In genomic region chr17:65130829-65131228, GRCh38 we compare ENCODE assay signal across 1 cellular context.
TF ChIP-seq lines count a peak whose summit lies in the region.

No MANE protein-coding gene starts in this region.

TF ChIP-seq in HepG2, 621 proteins besides CTCF, POLR2A, EP300 and RAD21 (continued from another document and continues in another):
- TF ChIP-seq ATF6 (CRISPR knock-in tag; conservative IDR thresholded peaks at IDR 0.05) (no peak), ZNF512B (CRISPR knock-in tag; IDR thresholded peaks at IDR 0.05; ENCODE audit: borderline replicate concordance) (no peak), HIVEP1 (CRISPR knock-in tag; IDR thresholded peaks at IDR 0.05) (no peak), ZNF75D (CRISPR knock-in tag; IDR thresholded peaks at IDR 0.05; ENCODE audit: borderline replicate concordance) (no peak), MTF2 (CRISPR knock-in tag; IDR thresholded peaks at IDR 0.05; ENCODE audit: borderline replicate concordance) (no peak), FLYWCH1 (CRISPR knock-in tag; IDR thresholded peaks at IDR 0.05) (no peak), U2AF1 (optimal IDR thresholded peaks at IDR 0.05; ENCODE audit: low read depth, low read length) (no peak), SNRNP70 (IDR thresholded peaks at IDR 0.05; ENCODE audit: low read depth, low read length) (no peak), ZHX1 (CRISPR knock-in tag; IDR thresholded peaks at IDR 0.05; ENCODE audit: low read depth) (no peak), ZNF563 (CRISPR knock-in tag; IDR thresholded peaks at IDR 0.05) (no peak), ZNF292 (CRISPR knock-in tag; IDR thresholded peaks at IDR 0.05; ENCODE audit: borderline replicate concordance, low read depth) (no peak; the same call in 1 of the 2 replicates), NR2F2 (IDR thresholded peaks at IDR 0.05; ENCODE audit: borderline replicate concordance, low read depth) (no peak), TBX2 (CRISPR knock-in tag; IDR thresholded peaks at IDR 0.05; ENCODE audit: borderline replicate concordance) (peak; percentile 42; the same call in 1 of the 2 replicates), TOE1 (CRISPR knock-in tag; IDR thresholded peaks at IDR 0.05) (no peak), CC2D1A (CRISPR knock-in tag; IDR thresholded peaks at IDR 0.05) (no peak), ZKSCAN8 (CRISPR knock-in tag; IDR thresholded peaks at IDR 0.05; ENCODE audit: borderline replicate concordance) (no peak), ONECUT2 (CRISPR knock-in tag; IDR thresholded peaks at IDR 0.05) (no peak), POLR2G (IDR thresholded peaks at IDR 0.05; ENCODE audit: low read depth, low read length) (no peak), ZNF569 (CRISPR knock-in tag; IDR thresholded peaks at IDR 0.05; ENCODE audit: borderline replicate concordance) (no peak), NR3C1 (CRISPR knock-in tag; IDR thresholded peaks at IDR 0.05) (no peak), NFYC (CRISPR knock-in tag; IDR thresholded peaks at IDR 0.05) (no peak), ZNF230 (CRISPR knock-in tag; IDR thresholded peaks at IDR 0.05) (no peak), ZHX2 (IDR thresholded peaks at IDR 0.05; ENCODE audit: low read depth) (no peak), ZHX2 (CRISPR knock-in tag; IDR thresholded peaks at IDR 0.05; ENCODE audit: borderline replicate concordance) (no peak), GRHL1 (CRISPR knock-in tag; conservative IDR thresholded peaks at IDR 0.05) (no peak), SOX6 (IDR thresholded peaks at IDR 0.05) (no peak), SOX6 (CRISPR knock-in tag; IDR thresholded peaks at IDR 0.05) (no peak), FOXO1 (CRISPR knock-in tag; IDR thresholded peaks at IDR 0.05) (no peak), ZNF253 (CRISPR knock-in tag; IDR thresholded peaks at IDR 0.05; ENCODE audit: borderline replicate concordance) (no peak), TGIF2 (CRISPR knock-in tag; IDR thresholded peaks at IDR 0.05) (no peak), RARA (CRISPR knock-in tag; IDR thresholded peaks at IDR 0.05) (peak; percentile 85), NRL (CRISPR knock-in tag; IDR thresholded peaks at IDR 0.05; ENCODE audit: borderline replicate concordance) (no peak), SP1 (IDR thresholded peaks at IDR 0.05) (no peak), SP1 (CRISPR knock-in tag; IDR thresholded peaks at IDR 0.05) (no peak), ARID2 (CRISPR knock-in tag; IDR thresholded peaks at IDR 0.05; ENCODE audit: borderline replicate concordance) (no peak), NKX3-1 (CRISPR knock-in tag; IDR thresholded peaks at IDR 0.05) (no peak), ZNF672 (CRISPR knock-in tag; IDR thresholded peaks at IDR 0.05) (no peak), DRAP1 (CRISPR knock-in tag; IDR thresholded peaks at IDR 0.05) (0 out of 2 replicates have a peak, but pooled peaks have one; percentile 34), HOXD1 (CRISPR knock-in tag; IDR thresholded peaks at IDR 0.05) (no peak), ZNF337 (CRISPR knock-in tag; IDR thresholded peaks at IDR 0.05; ENCODE audit: borderline replicate concordance, low read depth) (no peak), GATAD2A (CRISPR knock-in tag; IDR thresholded peaks at IDR 0.05) (peak; percentile 53; the same call in 1 of the 2 replicates), TBX3 (IDR thresholded peaks at IDR 0.05; ENCODE audit: borderline replicate concordance) (no peak), KDM5B (CRISPR knock-in tag; IDR thresholded peaks at IDR 0.05; ENCODE audit: borderline replicate concordance) (no peak), GPN1 (CRISPR knock-in tag; IDR thresholded peaks at IDR 0.05; ENCODE audit: borderline replicate concordance) (no peak), FUBP1 (CRISPR knock-in tag; IDR thresholded peaks at IDR 0.05; ENCODE audit: borderline replicate concordance) (no peak), ZBTB39 (CRISPR knock-in tag; IDR thresholded peaks at IDR 0.05) (no peak)
